In genomic region chr12:89494411-89495231, GRCh38 we compare ENCODE assay signal across 8 cellular contexts. TPM values are rescaled to one million over a fixed set of nuclear protein-coding genes. Genes with fewer than 3 reads are reported as not detected.
A peak's percentile ranks its signal among the peaks of the same experiment; 100 is the strongest.
DNase-seq lines count a peak whose midpoint lies in the region; ATAC-seq and TF ChIP-seq lines count a peak whose summit lies in the region.

No MANE protein-coding gene starts in this region.

- H3K9me3 ChIP-seq in heart left ventricle (no peaks in the 10 kb centered on the region), tibial nerve (no peaks in the 10 kb centered on the region)

- H3K27ac ChIP-seq in heart left ventricle (no peak overlapping the region), tibial nerve (no peak overlapping the region)

- peak overlapping the region; percentile 94 for H3K27ac Mint-ChIP-seq in activated naive CD8-positive, alpha-beta T cell

- ATAC-seq in GM19025 (IDR thresholded peaks at IDR 0.05; ENCODE audit: low read depth, unreplicated experiment) (peak; percentile 62), HG03060 (IDR thresholded peaks at IDR 0.05; ENCODE audit: low read depth, unreplicated experiment) (peak; percentile 45), heart left ventricle (no peak)

- peaks cover 0 to 5% (median 0%) of the 10 kb centered on the region in 12 donors for H3K4me1 ChIP-seq in heart left ventricle
- H3K4me1 ChIP-seq in tibial nerve: peaks cover 0 to 13% (median 4%) of the 10 kb centered on the region in 4 donors

- 91 to 96% (median 94%) methylated on average over 9 of the region's 9 CpGs for WGBS in heart left ventricle, 4 donors
- WGBS in tibial nerve, 2 donors: 92% methylated on average over 9 of the region's 9 CpGs

- H3K36me3 ChIP-seq in heart left ventricle (peaks cover 0 to 28% (median 11%) of the 10 kb centered on the region in 9 donors), tibial nerve (peaks cover 0 to 21% (median under 1%) of the 10 kb centered on the region in 3 donors)

- no peak for TF ChIP-seq CTCF in heart left ventricle (IDR thresholded peaks at IDR 0.05)
- TF ChIP-seq CTCF in tibial nerve (IDR thresholded peaks at IDR 0.05): no peak

- no peaks in the 10 kb centered on the region for H3K27me3 Mint-ChIP-seq in activated naive CD8-positive, alpha-beta T cell

- H3K4me3 ChIP-seq in heart left ventricle (no peak overlapping the region), tibial nerve (no peak overlapping the region)

- no peak for TF ChIP-seq EP300 in tibial nerve (IDR thresholded peaks at IDR 0.05)

- H3K27me3 ChIP-seq in heart left ventricle (no peaks in the 10 kb centered on the region), tibial nerve (no peaks in the 10 kb centered on the region)

- no peaks in the 10 kb centered on the region for H3K9me3 Mint-ChIP-seq in activated naive CD8-positive, alpha-beta T cell (ENCODE audit: low read depth)

- intact Hi-C loops in heart left ventricle (cut with DNase I): no loop called here

- H3K4me1 Mint-ChIP-seq in activated naive CD8-positive, alpha-beta T cell (ENCODE audit: low read depth): peaks cover 22% of the 10 kb centered on the region

- peaks cover 14% of the 10 kb centered on the region for H3K36me3 Mint-ChIP-seq in activated naive CD8-positive, alpha-beta T cell

- DNase-seq in stimulated activated CD4-positive, alpha-beta T cell treated with anti-CD3 and anti-CD28 coated beads, TNF-alpha, amount 100 ng/mL, for 24 hours (ENCODE audit: low read depth in 3 of 3): peak; percentile 5 to 36 (median 26)
- DNase-seq in cortex of kidney (lab: John Stamatoyannopoulos, UW): no peak
- no peak for DNase-seq in heart left ventricle
- no peak for DNase-seq in tibial nerve (ENCODE audit: low spot score in 2 of 2)
- DNase-seq in GOT3 (lab: John Stamatoyannopoulos, UW): no peak

- no peak for TF ChIP-seq POLR2A in heart left ventricle (IDR thresholded peaks at IDR 0.05)
- no peak for TF ChIP-seq POLR2A in tibial nerve (IDR thresholded peaks at IDR 0.05)

- peak overlapping the region; percentile 56 for H3K4me3 Mint-ChIP-seq in activated naive CD8-positive, alpha-beta T cell

RNA-seq across cellular contexts. Expression of gene GALNT4, which starts 30.0 kb away (rescaled TPM):
- 1 to 10 TPM; 1.9 to 5.4 (median 2.5) TPM for total RNA-seq in heart left ventricle
- 1 to 10 TPM; 1.4 to 1.6 TPM for polyA plus RNA-seq in heart left ventricle
- 1 to 10 TPM; 2.7 to 5.9 (median 5.0) TPM for total RNA-seq in tibial nerve

RNA-seq across cellular contexts. Expression of gene POC1B, which starts 31.2 kb away (rescaled TPM):
- total RNA-seq in heart left ventricle (10 to 100 TPM in 1 of 9 donors, 1 to 10 TPM in 8; 6.8 to 12.4 (median 8.7) TPM), tibial nerve (10 to 100 TPM; 22.7 to 38.7 (median 25.1) TPM)
- polyA plus RNA-seq in heart left ventricle: 1 to 10 TPM; 3.3 to 6.7 TPM

Comparison
In these comparisons a context has a peak if more than half of its experiments do, and no peak if none do; other contexts are left out.
1. ATAC-seq: peak in GM19025 (single experiment) and HG03060 (single experiment); none in heart left ventricle (0 of 4).
2. DNase-seq: peak in stimulated activated CD4-positive, alpha-beta T cell treated with anti-CD3 and anti-CD28 coated beads, TNF-alpha, amount 100 ng/mL, for 24 hours (3 of 3); none in cortex of kidney (single experiment), heart left ventricle (0 of 5), tibial nerve (0 of 2) and GOT3 (single experiment).